ENCODE assay signal across 15 cellular contexts in the genomic region with DNA sequence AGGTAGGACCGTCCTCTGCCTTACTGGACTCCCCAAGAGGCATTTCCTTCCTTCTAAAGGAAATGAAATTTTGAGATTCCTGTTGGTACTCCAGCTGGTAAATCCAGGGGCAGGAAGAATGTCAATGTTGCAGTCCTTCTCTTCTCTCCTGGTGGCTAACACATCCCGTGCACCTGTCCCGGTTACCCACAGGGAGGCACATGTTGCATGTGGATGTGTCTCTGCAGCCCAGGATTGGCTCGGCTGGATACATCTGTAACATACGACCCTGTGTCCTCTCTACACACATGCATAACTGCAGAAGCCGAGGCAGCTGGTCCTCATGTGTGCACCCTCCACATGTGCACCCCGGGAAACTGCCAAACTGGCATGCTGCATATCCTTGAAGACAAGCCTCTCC. TPM values are rescaled to one million over a fixed set of nuclear protein-coding genes. Genes with fewer than 3 reads are reported as not detected.
DNase-seq lines count a peak whose midpoint lies in the region; ATAC-seq, FAIRE-seq and TF ChIP-seq lines count a peak whose summit lies in the region.
"Had no signal": no experiment of that assay in that cellular context is flagged by ENCODE, and none has a peak within 500 bp of the region (broad histone marks: within the 10 kb centered on the region; RNA-seq: fewer than 3 reads in every experiment).

No MANE protein-coding gene starts in this region.

- no peaks in the 10 kb centered on the region for H3K9me2 ChIP-seq in MM.1S (replicated peaks; ENCODE audit: insufficient read depth, low read length)

- H3K4me3 ChIP-seq in MM.1S (ENCODE audit: low read length): no peak overlapping the region
- no peak overlapping the region for H3K4me3 ChIP-seq in astrocyte (ENCODE audit: insufficient read depth, low read depth, low read length)

- peaks cover 20% of the 10 kb centered on the region for H3K27me3 Mint-ChIP-seq in activated naive CD8-positive, alpha-beta T cell
- H3K27me3 Mint-ChIP-seq in activated naive CD8-positive, alpha-beta T cell treated with anti-CD3 and anti-CD28 coated beads for 36 hours: peaks cover 57% of the 10 kb centered on the region
- peaks cover 80% of the 10 kb centered on the region for H3K27me3 Mint-ChIP-seq in astrocyte (ENCODE audit: low read depth, unreplicated experiment)
- H3K27me3 Mint-ChIP-seq in activated T-cell treated with anti-CD3 and anti-CD28 coated beads, Interleukin-2, amount 50 U/mL, for 72 hours (ENCODE audit: low read depth): peaks cover 36% of the 10 kb centered on the region
- peaks cover 38 to 56% (median 55%) of the 10 kb centered on the region in 3 donors for H3K27me3 Mint-ChIP-seq in CD14-positive monocyte (ENCODE audit: low read depth in 3 of 3)

- no peaks in the 10 kb centered on the region for H3K9me3 ChIP-seq in MM.1S (replicated peaks; ENCODE audit: insufficient read depth, low read length)
- H3K9me3 ChIP-seq in astrocyte (ENCODE audit: insufficient read depth, low read depth, low read length): no peaks in the 10 kb centered on the region
- H3K9me3 ChIP-seq: ascending aorta, left lung, suprapubic skin had no signal

- H3K4me1 ChIP-seq in MM.1S (ENCODE audit: low read length): no peaks in the 10 kb centered on the region
- peaks cover 3% of the 10 kb centered on the region for H3K4me1 ChIP-seq in astrocyte (ENCODE audit: insufficient read depth, low read length)
- H3K4me1 ChIP-seq: ascending aorta had no signal

- H3K9ac ChIP-seq in MM.1S (ENCODE audit: low read length): no peak overlapping the region
- no peak overlapping the region for H3K9ac ChIP-seq in astrocyte (ENCODE audit: low read length)

- H3K79me2 ChIP-seq in MM.1S (ENCODE audit: low read length): no peaks in the 10 kb centered on the region
- H3K79me2 ChIP-seq in astrocyte (ENCODE audit: insufficient read depth, low read length): no peaks in the 10 kb centered on the region

- H3K27ac ChIP-seq in MM.1S (ENCODE audit: low read length) (no peak overlapping the region), astrocyte (ENCODE audit: low read depth, low read length) (no peak overlapping the region)
- H3K27ac ChIP-seq: ascending aorta, left lung, suprapubic skin had no signal

- H3K27me3 ChIP-seq in MM.1S (replicated peaks; ENCODE audit: insufficient read depth, low read length) (no peaks in the 10 kb centered on the region; the same call in 1 of the 2 replicates), astrocyte (ENCODE audit: insufficient read depth, low read length) (peaks cover 29% of the 10 kb centered on the region)

- no peak for DNase-seq in activated naive CD8-positive, alpha-beta T cell treated with anti-CD3 and anti-CD28 coated beads for 36 hours
- DNase-seq in MM.1S (no peak), astrocyte (ENCODE audit: low read depth) (no peak), CD14-positive monocyte (ENCODE audit: low spot score) (no peak), superior temporal gyrus (ENCODE audit: extremely low spot score) (no peak)
- no peak for DNase-seq in activated T-cell treated with anti-CD3 and anti-CD28 coated beads, Interleukin-2, amount 50 U/mL, for 72 hours
- DNase-seq: activated gamma-delta T cell treated with Interleukin-2 at 50 U/mL for 16 hours had no signal

- H3F3A ChIP-seq in MM.1S (ENCODE audit: insufficient read depth, low read length): no peaks in the 10 kb centered on the region

- H3K27ac Mint-ChIP-seq in activated naive CD8-positive, alpha-beta T cell: no peak overlapping the region
- H3K27ac Mint-ChIP-seq in activated naive CD8-positive, alpha-beta T cell treated with anti-CD3 and anti-CD28 coated beads for 36 hours: no peak overlapping the region
- H3K27ac Mint-ChIP-seq in astrocyte (ENCODE audit: unreplicated experiment) (no peak overlapping the region), CD14-positive monocyte (no peak overlapping the region)
- no peak overlapping the region for H3K27ac Mint-ChIP-seq in activated T-cell treated with anti-CD3 and anti-CD28 coated beads, Interleukin-2, amount 50 U/mL, for 72 hours

- H3K36me3 Mint-ChIP-seq in activated naive CD8-positive, alpha-beta T cell: no peaks in the 10 kb centered on the region
- no peaks in the 10 kb centered on the region for H3K36me3 Mint-ChIP-seq in activated naive CD8-positive, alpha-beta T cell treated with anti-CD3 and anti-CD28 coated beads for 36 hours
- H3K36me3 Mint-ChIP-seq in astrocyte (ENCODE audit: low read depth, unreplicated experiment) (no peaks in the 10 kb centered on the region), CD14-positive monocyte (peaks cover 0 to 2% of the 10 kb centered on the region in 2 donors)
- no peaks in the 10 kb centered on the region for H3K36me3 Mint-ChIP-seq in activated T-cell treated with anti-CD3 and anti-CD28 coated beads, Interleukin-2, amount 50 U/mL, for 72 hours (ENCODE audit: insufficient read depth in 2 of 2)

- H3K36me3 ChIP-seq in MM.1S (replicated peaks; ENCODE audit: insufficient read depth, low read length) (no peaks in the 10 kb centered on the region), astrocyte (ENCODE audit: insufficient read depth, low read length) (no peaks in the 10 kb centered on the region)
- H3K36me3 ChIP-seq: ascending aorta, left lung, suprapubic skin had no signal

- H3K4me1 Mint-ChIP-seq in activated naive CD8-positive, alpha-beta T cell (ENCODE audit: low read depth): peaks cover 9% of the 10 kb centered on the region
- peaks cover 3% of the 10 kb centered on the region for H3K4me1 Mint-ChIP-seq in activated naive CD8-positive, alpha-beta T cell treated with anti-CD3 and anti-CD28 coated beads for 36 hours
- H3K4me1 Mint-ChIP-seq in astrocyte (ENCODE audit: low read depth, unreplicated experiment): peaks cover 12% of the 10 kb centered on the region
- H3K4me1 Mint-ChIP-seq in activated T-cell treated with anti-CD3 and anti-CD28 coated beads, Interleukin-2, amount 50 U/mL, for 72 hours (ENCODE audit: low read depth): peaks cover 6% of the 10 kb centered on the region
- H3K4me1 Mint-ChIP-seq in CD14-positive monocyte: peaks cover 7% of the 10 kb centered on the region

- H4K20me1 ChIP-seq in MM.1S (ENCODE audit: insufficient read depth, low read length) (no peaks in the 10 kb centered on the region), astrocyte (ENCODE audit: insufficient read depth, low read length) (no peaks in the 10 kb centered on the region)

- FAIRE-seq in astrocyte (lab: Jason Lieb, UNC): no peak

- no peak for ATAC-seq in activated T-cell treated with anti-CD3 and anti-CD28 coated beads, Interleukin-2, amount 50 U/mL, for 72 hours (replicated peaks in 1 of 2)

- H3K4me2 ChIP-seq in MM.1S (ENCODE audit: low read depth, low read length) (peak overlapping the region; percentile 65; the same call in 1 of the 2 replicates), astrocyte (ENCODE audit: low read length) (no peak overlapping the region)

- H2AFZ ChIP-seq in MM.1S (ENCODE audit: low read length): no peak overlapping the region
- no peak overlapping the region for H2AFZ ChIP-seq in astrocyte (ENCODE audit: low read depth, low read length)

- no peak for TF ChIP-seq CTCF in MM.1S (IDR thresholded peaks at IDR 0.05; ENCODE audit: low read length)
- no peak for TF ChIP-seq CTCF in astrocyte (IDR thresholded peaks at IDR 0.05; ENCODE audit: insufficient read depth, low read depth, low read length)
- TF ChIP-seq CTCF in CD14-positive monocyte (IDR thresholded peaks at IDR 0.05): no peak

- H3K9me3 Mint-ChIP-seq in activated naive CD8-positive, alpha-beta T cell (ENCODE audit: low read depth): no peaks in the 10 kb centered on the region
- no peaks in the 10 kb centered on the region for H3K9me3 Mint-ChIP-seq in activated naive CD8-positive, alpha-beta T cell treated with anti-CD3 and anti-CD28 coated beads for 36 hours
- H3K9me3 Mint-ChIP-seq in astrocyte (ENCODE audit: unreplicated experiment): no peaks in the 10 kb centered on the region
- H3K9me3 Mint-ChIP-seq in activated T-cell treated with anti-CD3 and anti-CD28 coated beads, Interleukin-2, amount 50 U/mL, for 72 hours: no peaks in the 10 kb centered on the region
- peaks cover 0 to 10% (median 0%) of the 10 kb centered on the region in 7 donors for H3K9me3 Mint-ChIP-seq in CD14-positive monocyte

- intact Hi-C loops in CD14-positive monocyte (cut with micrococcal nuclease): no loop called here

- H3K4me3 Mint-ChIP-seq in activated naive CD8-positive, alpha-beta T cell: peak overlapping the region; percentile 57
- H3K4me3 Mint-ChIP-seq in activated naive CD8-positive, alpha-beta T cell treated with anti-CD3 and anti-CD28 coated beads for 36 hours: no peak overlapping the region
- peak overlapping the region; percentile 40 for H3K4me3 Mint-ChIP-seq in astrocyte (ENCODE audit: unreplicated experiment)
- peak overlapping the region in 1 of 2 donors; percentile 54 for H3K4me3 Mint-ChIP-seq in activated T-cell treated with anti-CD3 and anti-CD28 coated beads, Interleukin-2, amount 50 U/mL, for 72 hours
- H3K4me3 Mint-ChIP-seq in CD14-positive monocyte: peak overlapping the region in 1 of 2 donors; percentile 43

RNA-seq across cellular contexts. Expression of gene LRFN2, which starts 1.3 kb away (rescaled TPM):
- not detected for total RNA-seq in activated naive CD8-positive, alpha-beta T cell treated with anti-CD3 and anti-CD28 coated beads for 36 hours
- 0.32 and 0.94 TPM in 2 replicates for total RNA-seq in astrocyte
- under 1 TPM in 1 of 2 donors, not detected in 1; 0.12 TPM for total RNA-seq in activated T-cell treated with anti-CD3 and anti-CD28 coated beads, Interleukin-2, amount 50 U/mL, for 72 hours
- polyA plus RNA-seq in CD14-positive monocyte: not detected
- total RNA-seq: ascending aorta, fibroblast of lung, G401, HT1080, omental fat pad, suprapubic skin had no signal
- polyA plus RNA-seq: fibroblast of lung had no signal
